27 cellular contexts compared by ENCODE assay signal in the genomic region with DNA sequence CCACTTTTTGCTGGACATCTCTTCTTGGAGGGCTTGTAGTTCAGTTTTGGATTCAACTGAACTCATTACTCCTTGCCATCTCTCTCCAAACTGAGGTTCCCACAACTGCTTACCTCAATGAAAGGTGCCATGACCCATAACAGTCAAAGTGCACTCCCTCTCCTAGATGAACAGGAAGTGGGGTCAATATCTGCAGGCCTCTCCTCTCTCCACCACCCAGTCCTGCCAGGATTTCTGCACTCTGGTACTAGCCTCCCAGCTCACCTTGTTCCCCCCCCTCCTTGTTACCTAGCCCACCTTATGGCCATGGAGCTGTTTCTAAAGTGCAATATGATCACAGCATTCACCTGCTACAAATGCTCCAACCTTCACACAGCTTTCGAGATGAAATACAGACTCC. TPM values are rescaled to one million over a fixed set of nuclear protein-coding genes. Genes with fewer than 3 reads are reported as not detected.
DNase-seq lines count a peak whose midpoint lies in the region; ATAC-seq, FAIRE-seq and TF ChIP-seq lines count a peak whose summit lies in the region.
"Had no signal": no experiment of that assay in that cellular context is flagged by ENCODE, and none has a peak within 500 bp of the region (broad histone marks: within the 10 kb centered on the region; RNA-seq: fewer than 3 reads in every experiment).

No MANE protein-coding gene starts in this region.

- no peak for TF ChIP-seq CTCF in HepG2 (CRISPR knock-in tag; IDR thresholded peaks at IDR 0.05)
- TF ChIP-seq CTCF in right lobe of liver (IDR thresholded peaks at IDR 0.05): no peak
- TF ChIP-seq CTCF in WTC11 (IDR thresholded peaks at IDR 0.05): no peak
- no peak for TF ChIP-seq CTCF in nephron progenitor cell (IDR thresholded peaks at IDR 0.05)

- DNase-seq in HepG2 (ENCODE audit: low spot score): no peak
- DNase-seq in right lobe of liver: no peak
- DNase-seq in WTC11 (ENCODE audit: low spot score): no peak
- DNase-seq in nephron progenitor cell: no peak
- DNase-seq in natural killer cell treated with Interleukin-12 subunit alpha and Interleukin-12 subunit beta and Interleukin-15 and Interleukin-18, amount 100 ng/mL, for 72 hours (ENCODE audit: low spot score): no peak
- no peak for DNase-seq in H54 (ENCODE audit: insufficient read length, low spot score)
- no peak for DNase-seq in effector memory CD8-positive, alpha-beta T cell
- DNase-seq: AML-193; CD4-positive, alpha-beta T cell; Kasumi-1; MV-4-11; NCI-H1105; NCI-H1436 treated with DMSO at 0.1 percent for 48 hours; NCI-H187 treated with DMSO at 0.1 percent for 48 hours; NCI-H2107; NCI-H446; NCI-H524 treated with DMSO at 0.1 percent for 48 hours; NK-92 treated with Interleukin-12 subunit alpha and Interleukin-12 subunit beta, amount 100 ng/mL, for 24 hours; SHP77; SW 1271 had no signal

- H3K4me3 Mint-ChIP-seq in WTC11 (no peak overlapping the region), nephron progenitor cell (peak overlapping the region; percentile 52)
- no peak overlapping the region for H3K4me3 Mint-ChIP-seq in natural killer cell treated with Interleukin-12 subunit alpha and Interleukin-12 subunit beta and Interleukin-15 and Interleukin-18, amount 100 ng/mL, for 72 hours
- no peak overlapping the region for H3K4me3 Mint-ChIP-seq in effector memory CD8-positive, alpha-beta T cell
- H3K4me3 Mint-ChIP-seq: CD4-positive, alpha-beta T cell had no signal

- H3K9me3 Mint-ChIP-seq in WTC11: no peaks in the 10 kb centered on the region
- no peaks in the 10 kb centered on the region for H3K9me3 Mint-ChIP-seq in nephron progenitor cell
- H3K9me3 Mint-ChIP-seq in natural killer cell treated with Interleukin-12 subunit alpha and Interleukin-12 subunit beta and Interleukin-15 and Interleukin-18, amount 100 ng/mL, for 72 hours: no peaks in the 10 kb centered on the region
- no peaks in the 10 kb centered on the region for H3K9me3 Mint-ChIP-seq in effector memory CD8-positive, alpha-beta T cell
- H3K9me3 Mint-ChIP-seq: CD4-positive, alpha-beta T cell had no signal

- peaks cover 73% of the 10 kb centered on the region for H3K79me2 ChIP-seq in HepG2 (ENCODE audit: insufficient read depth, low read length)

- H3K4me1 Mint-ChIP-seq in WTC11 (peaks cover 69% of the 10 kb centered on the region), nephron progenitor cell (peaks cover 95% of the 10 kb centered on the region)
- peaks cover 6 to 11% of the 10 kb centered on the region in 2 donors for H3K4me1 Mint-ChIP-seq in natural killer cell treated with Interleukin-12 subunit alpha and Interleukin-12 subunit beta and Interleukin-15 and Interleukin-18, amount 100 ng/mL, for 72 hours (ENCODE audit: low read depth in 2 of 2)
- peaks cover 6 to 7% of the 10 kb centered on the region in 2 donors for H3K4me1 Mint-ChIP-seq in effector memory CD8-positive, alpha-beta T cell (ENCODE audit: low read depth in 2 of 2)

- no TSS peak for BruUV-seq in HepG2 (replicated peaks; lab: Mats Ljungman, UMichigan)

- FAIRE-seq in HepG2 (lab: Jason Lieb, UNC) (peak; percentile 42), H54 (lab: Jason Lieb, UNC) (no peak)
- FAIRE-seq: A204.1, G401.6, H1, K562 had no signal

- no peak overlapping the region for H2AFZ ChIP-seq in HepG2 (ENCODE audit: low read length)

- ATAC-seq in HepG2 (peak; percentile 53), right lobe of liver (no peak), WTC11 (no peak)
- no peak for ATAC-seq in natural killer cell treated with Interleukin-12 subunit alpha and Interleukin-12 subunit beta and Interleukin-15 and Interleukin-18, amount 100 ng/mL, for 72 hours
- no peak for ATAC-seq in effector memory CD8-positive, alpha-beta T cell (replicated peaks)
- ATAC-seq: HCT116, K562 had no signal

- no peaks in the 10 kb centered on the region; the same call in 1 of the 2 replicates for H4K20me1 ChIP-seq in HepG2 (ENCODE audit: insufficient read depth, low read length)

- POLR2A ChIA-PET in HepG2 (lab: Yijun Ruan, JAX): interaction anchor here (1.7 kb wide), 1 partner anchor 41 kb away, joined by 6 read pairs; no protein-coding TSS in a partner anchor
- POLR2A ChIA-PET in WTC11 (lab: Charles Lee): no interaction called here

- 80% methylated on average over 1 of the region's 1 CpG for WGBS in HepG2 (ENCODE audit: low lambda C conversion rate)
- WGBS in right lobe of liver (ENCODE audit: insufficient coverage, low coverage, low lambda C conversion rate, missing lambda C conversion rate): 88% methylated on average over 1 of the region's 1 CpG

- peaks cover 0 to 2% of the 10 kb centered on the region in 2 experiments; a peak in 1 of 5 replicates for H3K36me3 ChIP-seq in HepG2 (replicated peaks in 1 of 2; ENCODE audit: control insufficient read depth in 1 of 2, insufficient read depth in 2 of 2, low read length in 2 of 2)
- H3K36me3 ChIP-seq in right lobe of liver: no peaks in the 10 kb centered on the region

- H3K9ac ChIP-seq in HepG2 (ENCODE audit: insufficient read depth, low read depth, low read length): no peak overlapping the region
- H3K9ac ChIP-seq: BLaER1 treated with 17β-estradiol and CSF1 and Interleukin-3, amounts not matched to agents 10 nM and 100 nM had no signal

- H3K4me1 ChIP-seq in HepG2 (ENCODE audit: insufficient read depth, low read length) (peaks cover 90% of the 10 kb centered on the region), right lobe of liver (peaks cover 0 to 4% (median under 1%) of the 10 kb centered on the region in 4 donors)

- peak overlapping the region; percentile 8; the same call in 1 of the 2 replicates for H3K27ac Mint-ChIP-seq in WTC11
- peak overlapping the region; percentile 61 for H3K27ac Mint-ChIP-seq in nephron progenitor cell
- no peak overlapping the region for H3K27ac Mint-ChIP-seq in natural killer cell treated with Interleukin-12 subunit alpha and Interleukin-12 subunit beta and Interleukin-15 and Interleukin-18, amount 100 ng/mL, for 72 hours
- no peak overlapping the region for H3K27ac Mint-ChIP-seq in effector memory CD8-positive, alpha-beta T cell
- H3K27ac Mint-ChIP-seq: CD4-positive, alpha-beta T cell had no signal

- TF ChIP-seq EP300 in HepG2 (IDR thresholded peaks at IDR 0.05; ENCODE audit: low read depth in 2 of 2, low read length in 2 of 2) (no peak), HepG2 (CRISPR knock-in tag; IDR thresholded peaks at IDR 0.05; ENCODE audit: borderline replicate concordance) (no peak)

- H3K4me3 ChIP-seq in HepG2 (replicated peaks in 1 of 3; ENCODE audit: insufficient read depth in 1 of 3, low read depth in 2 of 3, low read length in 3 of 3) (no peak overlapping the region), right lobe of liver (no peak overlapping the region)
- H3K4me3 ChIP-seq: BLaER1 treated with 17β-estradiol and CSF1 and Interleukin-3, amounts not matched to agents 10 nM and 100 nM; K562 had no signal

- H3K27ac ChIP-seq in HepG2 (ENCODE audit: extremely low read length, insufficient read depth, low read length) (peak overlapping the region; percentile 84), right lobe of liver (no peak overlapping the region)
- H3K27ac ChIP-seq: BLaER1 treated with 17β-estradiol and CSF1 and Interleukin-3, amounts not matched to agents 10 nM and 100 nM; RWPE1 had no signal

- H3K27me3 ChIP-seq in HepG2 (ENCODE audit: control insufficient read depth in 1 of 2, insufficient read depth in 2 of 2, low read length in 2 of 2) (no peaks in the 10 kb centered on the region), right lobe of liver (peaks cover 0 to 5% of the 10 kb centered on the region in 2 donors)

- H3K36me3 Mint-ChIP-seq in WTC11 (peaks cover 9% of the 10 kb centered on the region), nephron progenitor cell (ENCODE audit: low read depth) (peaks cover 22% of the 10 kb centered on the region)
- H3K36me3 Mint-ChIP-seq in natural killer cell treated with Interleukin-12 subunit alpha and Interleukin-12 subunit beta and Interleukin-15 and Interleukin-18, amount 100 ng/mL, for 72 hours: no peaks in the 10 kb centered on the region
- H3K36me3 Mint-ChIP-seq in effector memory CD8-positive, alpha-beta T cell (ENCODE audit: insufficient read depth): peaks cover 2% of the 10 kb centered on the region

- intact Hi-C loops in HepG2 (cut with micrococcal nuclease; ENCODE audit: unreplicated experiment) (loop anchor here (5.0 to 10.0 kb wide), 4 partner anchors 40 to 342 kb away; a partner anchor contains a TSS), right lobe of liver (cut with DNase I) (no loop called here)

- no peak for TF ChIP-seq RAD21 in HepG2 (CRISPR knock-in tag; IDR thresholded peaks at IDR 0.05)

- TF ChIP-seq POLR2A in HepG2 (IDR thresholded peaks at IDR 0.05; ENCODE audit: insufficient read depth in 1 of 2, low read depth in 2 of 2, low read length in 2 of 2): no peak
- no peak for TF ChIP-seq POLR2A in right lobe of liver (IDR thresholded peaks at IDR 0.05)
- TF ChIP-seq POLR2A in H54 (IDR thresholded peaks at IDR 0.05; ENCODE audit: low read depth, low read length): no peak

- CTCF ChIA-PET in HepG2 (lab: Yijun Ruan, JAX; ENCODE audit: low intra/inter-chr PET ratio, low total read pairs) (no interaction called here), WTC11 (lab: Charles Lee) (no interaction called here)

- H3K9me3 ChIP-seq in HepG2 (ENCODE audit: low read length): no peaks in the 10 kb centered on the region
- H3K9me3 ChIP-seq in right lobe of liver: no peaks in the 10 kb centered on the region
- H3K9me3 ChIP-seq: BLaER1 treated with 17β-estradiol and CSF1 and Interleukin-3, amounts not matched to agents 10 nM and 100 nM had no signal

- H3K4me2 ChIP-seq in HepG2 (ENCODE audit: low read depth, low read length): peak overlapping the region; percentile 37
- H3K4me2 ChIP-seq: BLaER1 treated with 17β-estradiol and CSF1 and Interleukin-3, amounts not matched to agents 10 nM and 100 nM had no signal

- H3K27me3 Mint-ChIP-seq in WTC11 (ENCODE audit: low read depth) (no peaks in the 10 kb centered on the region; the same call in 1 of the 2 replicates), nephron progenitor cell (ENCODE audit: low read depth, poor library complexity) (peaks cover 2% of the 10 kb centered on the region)
- peaks cover 35 to 54% of the 10 kb centered on the region in 2 donors for H3K27me3 Mint-ChIP-seq in natural killer cell treated with Interleukin-12 subunit alpha and Interleukin-12 subunit beta and Interleukin-15 and Interleukin-18, amount 100 ng/mL, for 72 hours
- peaks cover 36 to 50% of the 10 kb centered on the region in 2 donors for H3K27me3 Mint-ChIP-seq in effector memory CD8-positive, alpha-beta T cell

- in situ Hi-C loops in HepG2 (cut with HindIII; ENCODE audit: extremely low pct_ligation_motif_present, low pct_unique_long_range_greater_than_20kb): no loop called here

RNA-seq across cellular contexts. Expression of a gene that starts 5.9 kb away (rescaled TPM):
- total RNA-seq in HepG2 (2016; rRNA removed; fragmentation: Illumina TruSeq; extraction: Trizol) (20.0 TPM in 2 replicates), right lobe of liver (10 to 100 TPM in 1 of 6 experiments, 1 to 10 TPM in 5; 2.6 to 11.8 (median 4.3) TPM), WTC11 (2021) (34.4 to 40.6 TPM (median 36.6 TPM) in 3 replicates)
- 9.3 and 10.4 TPM in 2 replicates for total RNA-seq in HepG2 (2016; cell fraction: cytosol; rRNA removed; fragmentation: Illumina TruSeq; extraction: Trizol; ENCODE audit: low read depth)
- total RNA-seq in HepG2 (2016; cell fraction: insoluble cytoplasmic fraction; rRNA removed; fragmentation: Illumina TruSeq; extraction: Trizol): 18.6 and 20.5 TPM in 2 replicates
- 15.5 and 16.5 TPM in 2 replicates for total RNA-seq in HepG2 (2016; cell fraction: membrane; rRNA removed; fragmentation: Illumina TruSeq; extraction: Trizol)
- 29.5 and 30.3 TPM in 2 replicates for total RNA-seq in HepG2 (2016; cell fraction: nucleus; rRNA removed; fragmentation: Illumina TruSeq; extraction: Trizol)
- 6.0 and 6.3 TPM in 2 replicates for polyA plus RNA-seq in HepG2 (2011; rRNA removed)
- polyA plus RNA-seq in HepG2 (2011; cell fraction: cytosol; rRNA removed): 4.6 and 6.5 TPM in 2 replicates
- 8.6 and 9.9 TPM in 2 replicates for polyA plus RNA-seq in HepG2 (2011; cell fraction: nucleus; rRNA removed)
- polyA plus RNA-seq in HepG2 (2012): 9.2 and 12.5 TPM in 2 replicates
- polyA plus RNA-seq in HepG2 (2016; cell fraction: cytosol; fragmentation: Illumina TruSeq; extraction: Trizol; ENCODE audit: low read depth): 1.4 and 1.7 TPM in 2 replicates
- 12.6 and 13.6 TPM in 2 replicates for polyA plus RNA-seq in HepG2 (2016; cell fraction: insoluble cytoplasmic fraction; fragmentation: Illumina TruSeq; extraction: Trizol; ENCODE audit: low read depth)
- 5.8 and 5.9 TPM in 2 replicates for polyA plus RNA-seq in HepG2 (2016; cell fraction: membrane; fragmentation: Illumina TruSeq; extraction: Trizol; ENCODE audit: low read depth)
- 26.4 and 29.4 TPM in 2 replicates for polyA plus RNA-seq in HepG2 (2016; cell fraction: nucleus; fragmentation: Illumina TruSeq; extraction: Trizol; ENCODE audit: insufficient read depth, low read depth)
- polyA minus RNA-seq in HepG2 (2011; rRNA and poly(A)+ RNA removed; ENCODE audit: low replicate concordance): 9.6 and 24.5 TPM in 2 replicates
- 13.1 and 14.4 TPM in 2 replicates for polyA minus RNA-seq in HepG2 (2011; cell fraction: cytosol; rRNA and poly(A)+ RNA removed)
- polyA minus RNA-seq in HepG2 (2011; cell fraction: nucleus; rRNA and poly(A)+ RNA removed): 23.7 and 26.4 TPM in 2 replicates
- total RNA-seq in natural killer cell treated with Interleukin-12 subunit alpha and Interleukin-12 subunit beta and Interleukin-15 and Interleukin-18, amount 100 ng/mL, for 72 hours: 1 to 10 TPM in 1 of 2 donors, under 1 TPM in 1; 0.45 to 1.8 TPM

Comparison
In these comparisons a context has a peak if more than half of its experiments do, and no peak if none do; other contexts are left out.
1. H3K27ac Mint-ChIP-seq: peak in WTC11 (single experiment) and nephron progenitor cell (single experiment); none in natural killer cell treated with Interleukin-12 subunit alpha and Interleukin-12 subunit beta and Interleukin-15 and Interleukin-18, amount 100 ng/mL, for 72 hours (0 of 2) and effector memory CD8-positive, alpha-beta T cell (0 of 2).